In genomic region chr21:38956791-38957571, GRCh38 we compare ENCODE assay signal across 9 cellular contexts.
DNase-seq lines count a peak whose midpoint lies in the region; FAIRE-seq and TF ChIP-seq lines count a peak whose summit lies in the region.
"Had no signal": no experiment of that assay in that cellular context is flagged by ENCODE, and none has a peak within 500 bp of the region (broad histone marks: within the 10 kb centered on the region; RNA-seq: fewer than 3 reads in every experiment).

No MANE protein-coding gene starts in this region.

- POLR2A ChIA-PET in RWPE1 (lab: Yijun Ruan, JAX; ENCODE audit: low non-redundant PET), result no interaction called here

- H3K4me1 ChIP-seq in ovary (ENCODE audit: insufficient read depth), result no peaks in the 10 kb centered on the region

- H3K36me3 ChIP-seq in ovary, result no peaks in the 10 kb centered on the region

- no peak for TF ChIP-seq EP300 in ovary (IDR thresholded peaks at IDR 0.05)

- no peaks in the 10 kb centered on the region for H3K9me3 ChIP-seq in ovary

- H3K4me3 ChIP-seq in fibroblast of villous mesenchyme (ENCODE audit: low read depth, low read length), result no peak overlapping the region
- no peak overlapping the region for H3K4me3 ChIP-seq in retinal pigment epithelial cell (ENCODE audit: low read length)
- H3K4me3 ChIP-seq in ovary, result no peak overlapping the region

- no peak overlapping the region for H3K27ac ChIP-seq in RWPE1
- H3K27ac ChIP-seq in ovary, result no peak overlapping the region

- no peaks in the 10 kb centered on the region for H3K27me3 ChIP-seq in ovary

- DNase-seq in MV-4-11 (lab: John Stamatoyannopoulos, UW) (peak; percentile 19), NCI-H748 treated with DMSO at 0.1 percent for 48 hours (lab: John Stamatoyannopoulos, UW) (peak; percentile 100), fibroblast of villous mesenchyme (ENCODE audit: low read depth) (peak; percentile 70), retinal pigment epithelial cell (ENCODE audit: low read depth) (peak; percentile 19), GM12891 (ENCODE audit: insufficient read length, low spot score) (no peak), RWPE1 (ENCODE audit: low spot score) (no peak), ovary (no peak), medulla oblongata (ENCODE audit: extremely low spot score) (no peak)
- DNase-seq: GOT3 had no signal

- intact Hi-C loops in ovary (cut with DNase I), result no loop called here

- FAIRE-seq in GM12891 (lab: Jason Lieb, UNC), result no peak

- TF ChIP-seq POLR2A in GM12891 (IDR thresholded peaks at IDR 0.05; ENCODE audit: low read depth, low read length) (no peak), ovary (IDR thresholded peaks at IDR 0.05) (no peak)

- 41 to 49% (median 49%) methylated on average over 12 of the region's 12 CpGs for WGBS in ovary, 3 donors

- no peak for TF ChIP-seq CTCF in fibroblast of villous mesenchyme (IDR thresholded peaks at IDR 0.05; ENCODE audit: insufficient read depth, low read depth, low read length)
- TF ChIP-seq CTCF in retinal pigment epithelial cell (conservative IDR thresholded peaks at IDR 0.05; ENCODE audit: low read depth, low read length), result no peak
- TF ChIP-seq CTCF in RWPE1 (conservative IDR thresholded peaks at IDR 0.05; ENCODE audit: low read depth), result no peak
- TF ChIP-seq CTCF in ovary (IDR thresholded peaks at IDR 0.05), result no peak

- CTCF ChIA-PET in RWPE1 (lab: Yijun Ruan, JAX), result interaction anchor here (0.6 kb wide), 3 partner anchors 180 to 345 kb away, joined by 3 to 6 read pairs (median 3); no protein-coding TSS in a partner anchor

TF ChIP-seq in GM12891, 5 proteins besides CTCF, POLR2A, EP300 and RAD21:
- TF ChIP-seq TAF1 (IDR thresholded peaks at IDR 0.05; ENCODE audit: low read depth, low read length) (no peak), POU2F2 (IDR thresholded peaks at IDR 0.05; ENCODE audit: low read depth, low read length) (no peak), SPI1 (IDR thresholded peaks at IDR 0.05; ENCODE audit: low read depth, low read length) (no peak), POLR2AphosphoS5 (IDR thresholded peaks at IDR 0.05; ENCODE audit: low read depth, low read length) (no peak), PAX5 (IDR thresholded peaks at IDR 0.05; ENCODE audit: insufficient read depth, low read length, severe bottlenecking) (no peak)

Comparison
In these comparisons a context has a peak if more than half of its experiments do, and no peak if none do; other contexts are left out.
1. DNase-seq: peak in MV-4-11 (single experiment), NCI-H748 treated with DMSO at 0.1 percent for 48 hours (single experiment), fibroblast of villous mesenchyme (single experiment) and retinal pigment epithelial cell (single experiment); none in GM12891 (single experiment), RWPE1 (single experiment), ovary (0 of 5) and medulla oblongata (single experiment).